23 cellular contexts compared by ENCODE assay signal in genomic region chr14:92955381-92955780, GRCh38. TPM values are rescaled to one million over a fixed set of nuclear protein-coding genes. Genes with fewer than 3 reads are reported as not detected.
DNase-seq lines count a peak whose midpoint lies in the region; ATAC-seq and TF ChIP-seq lines count a peak whose summit lies in the region.
"Had no signal": no experiment of that assay in that cellular context is flagged by ENCODE, and none has a peak within 500 bp of the region (broad histone marks: within the 10 kb centered on the region; RNA-seq: fewer than 3 reads in every experiment).

No MANE protein-coding gene starts in this region.

- H3K4me3 ChIP-seq in heart left ventricle: no peak overlapping the region
- H3K4me3 ChIP-seq: MG63, Peyer's patch had no signal

- H3K9me3 Mint-ChIP-seq in WTC11 (no peaks in the 10 kb centered on the region), HFFc6 (no peaks in the 10 kb centered on the region)

- peaks cover 0 to 57% (median 27%) of the 10 kb centered on the region in 9 donors for H3K36me3 ChIP-seq in heart left ventricle

- intact Hi-C loops in heart left ventricle (cut with DNase I): loop anchor here in 1 of 10 donors (2.0 kb wide), 1 partner anchor 157 kb away; no protein-coding TSS in a partner anchor

- in situ Hi-C loops in GM13976 (cut with MboI; ENCODE audit: low sequenced_read_pairs, unreplicated experiment): no loop called here

- CTCF ChIA-PET in WTC11 (lab: Charles Lee): interaction anchor here (1.0 to 2.4 kb wide), 7 partner anchors 14 to 184 kb away, joined by 3 to 10 read pairs (median 6); no protein-coding TSS in a partner anchor

- H3K27ac Mint-ChIP-seq in WTC11: peak overlapping the region; percentile 63; the same call in 1 of the 2 replicates
- no peak overlapping the region for H3K27ac Mint-ChIP-seq in HFFc6

- TF ChIP-seq CTCF in WTC11 (IDR thresholded peaks at IDR 0.05) (no peak), heart left ventricle (IDR thresholded peaks at IDR 0.05) (no peak), HFFc6 (IDR thresholded peaks at IDR 0.05) (no peak), GM13976 (IDR thresholded peaks at IDR 0.05; ENCODE audit: borderline replicate concordance, control extremely low read depth, extremely low read depth, insufficient read depth, missing control alignments) (no peak)

- peak overlapping the region in 10 of 12 donors; percentile 5 to 84 (median 48) for H3K27ac ChIP-seq in heart left ventricle
- H3K27ac ChIP-seq: 22Rv1, C4-2B, Peyer's patch had no signal

- DNase-seq in NCI-H345 (lab: John Stamatoyannopoulos, UW) (peak; percentile 33), NCI-H345 treated with DMSO at 0.1 percent for 48 hours (lab: John Stamatoyannopoulos, UW; ENCODE audit: unreplicated experiment) (no peak), WTC11 (ENCODE audit: low spot score) (no peak), heart left ventricle (peak in 1 of 5 donors; percentile 15), pons (ENCODE audit: low spot score) (peak; percentile 12), dedifferentiated amniotic fluid mesenchymal stem cell (ENCODE audit: extremely low spot score) (no peak), HFFc6 (no peak), GM13976 (ENCODE audit: low spot score) (no peak)
- DNase-seq: AML-193; HCEC 1CT; Kasumi-1; MG63; NCI-H1048; NCI-H1436; NCI-H1930; NCI-H2171; NCI-H446 treated with DMSO at 0.1 percent for 48 hours; NCI-H69; NK-92 treated with Interleukin-12 subunit alpha and Interleukin-12 subunit beta, amount 100 ng/mL, for 24 hours; Peyer's patch; SHP77 had no signal

- POLR2A ChIA-PET in WTC11 (lab: Charles Lee): no interaction called here

- ATAC-seq in WTC11: no peak
- ATAC-seq in heart left ventricle: peak in 3 of 4 donors; percentile 11 to 52 (median 26)

- peaks cover 22% of the 10 kb centered on the region for H3K36me3 Mint-ChIP-seq in WTC11
- H3K36me3 Mint-ChIP-seq in HFFc6 (ENCODE audit: low read depth): no peaks in the 10 kb centered on the region

- no peak for TF ChIP-seq POLR2A in heart left ventricle (IDR thresholded peaks at IDR 0.05)

- 69 to 83% (median 77%) methylated on average over 7 of the region's 7 CpGs for whole genome bisulfite sequencing in heart left ventricle, 4 donors

- no peaks in the 10 kb centered on the region for H3K27me3 ChIP-seq in heart left ventricle
- H3K27me3 ChIP-seq: MG63, Peyer's patch had no signal

- H3K9me3 ChIP-seq in heart left ventricle: no peaks in the 10 kb centered on the region
- H3K9me3 ChIP-seq: MG63, Peyer's patch had no signal

- H3K27me3 Mint-ChIP-seq in WTC11 (ENCODE audit: low read depth) (no peaks in the 10 kb centered on the region), HFFc6 (ENCODE audit: insufficient read depth) (no peaks in the 10 kb centered on the region; the same call in none of the 2 replicates)

- no peak overlapping the region for H3K4me3 Mint-ChIP-seq in WTC11
- no peak overlapping the region for H3K4me3 Mint-ChIP-seq in HFFc6

- peaks cover 11% of the 10 kb centered on the region for H3K4me1 Mint-ChIP-seq in WTC11
- H3K4me1 Mint-ChIP-seq in HFFc6 (ENCODE audit: low read depth): no peaks in the 10 kb centered on the region

- H3K4me1 ChIP-seq in heart left ventricle: peaks cover 0 to 72% (median 19%) of the 10 kb centered on the region in 12 donors
- H3K4me1 ChIP-seq: Peyer's patch had no signal

TF ChIP-seq in WTC11, 78 proteins besides CTCF, POLR2A, EP300 and RAD21:
- TF ChIP-seq, protein P1, sequence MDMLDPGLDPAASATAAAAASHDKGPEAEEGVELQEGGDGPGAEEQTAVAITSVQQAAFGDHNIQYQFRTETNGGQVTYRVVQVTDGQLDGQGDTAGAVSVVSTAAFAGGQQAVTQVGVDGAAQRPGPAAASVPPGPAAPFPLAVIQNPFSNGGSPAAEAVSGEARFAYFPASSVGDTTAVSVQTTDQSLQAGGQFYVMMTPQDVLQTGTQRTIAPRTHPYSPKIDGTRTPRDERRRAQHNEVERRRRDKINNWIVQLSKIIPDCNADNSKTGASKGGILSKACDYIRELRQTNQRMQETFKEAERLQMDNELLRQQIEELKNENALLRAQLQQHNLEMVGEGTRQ (CRISPR knock-in tag; IDR thresholded peaks at IDR 0.05): no peak
- TF ChIP-seq ZNF423 (CRISPR knock-in tag; IDR thresholded peaks at IDR 0.05): no peak

RNA-seq across cellular contexts. Expression of gene CHGA, which starts 32.4 kb away (rescaled TPM):
- total RNA-seq in WTC11 (2021): 8.5 to 17.2 TPM (median 17.1 TPM) in 3 replicates
- total RNA-seq in heart left ventricle: not detected
- polyA plus RNA-seq in heart left ventricle: under 1 TPM; 0.07 to 0.19 TPM
- total RNA-seq in HFFc6 (2021; fragmentation: NEBNext Ultra II Directional; extraction: Animal tissue kit (Norgen Biotek cat#: 25700)): not detected

Comparison
In these comparisons a context has a peak if more than half of its experiments do, and no peak if none do; other contexts are left out.
1. DNase-seq: peak in NCI-H345 (single experiment) and pons (single experiment); none in NCI-H345 treated with DMSO at 0.1 percent for 48 hours (single experiment), WTC11 (single experiment), dedifferentiated amniotic fluid mesenchymal stem cell (single experiment), HFFc6 (single experiment) and GM13976 (single experiment).